8 cellular contexts compared by ENCODE assay signal in the genomic region with DNA sequence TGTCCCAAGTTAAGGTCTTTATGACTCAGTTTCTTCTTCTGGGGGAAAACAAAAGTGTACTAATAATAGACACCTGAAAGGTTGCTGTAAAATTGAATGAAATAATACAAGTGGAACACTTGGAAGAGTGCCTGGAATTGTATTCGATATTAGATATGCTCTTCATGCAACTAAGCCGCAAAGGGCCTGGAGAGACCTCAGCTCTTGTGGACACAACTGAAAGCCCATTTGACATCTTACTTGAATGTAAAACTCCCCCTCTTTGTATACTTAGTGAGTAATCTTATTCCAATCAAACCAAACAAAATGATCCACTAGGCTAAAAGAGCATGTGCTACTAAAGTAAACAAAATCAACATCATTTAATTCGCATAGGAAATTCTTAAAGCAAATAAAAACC. TPM values are rescaled to one million over a fixed set of nuclear protein-coding genes. Genes with fewer than 3 reads are reported as not detected.
DNase-seq lines count a peak whose midpoint lies in the region; ATAC-seq, FAIRE-seq and TF ChIP-seq lines count a peak whose summit lies in the region.

No MANE protein-coding gene starts in this region.

- peaks cover 3% of the 10 kb centered on the region for H3K36me3 Mint-ChIP-seq in chondrocyte (ENCODE audit: low read depth)

- H3K27me3 Mint-ChIP-seq in chondrocyte (ENCODE audit: low read depth): no peaks in the 10 kb centered on the region

- H3K27ac Mint-ChIP-seq in chondrocyte (ENCODE audit: unreplicated experiment): peak overlapping the region; percentile 1

- peak overlapping the region in 3 of 4 donors; percentile 7 to 48 (median 25) for H3K27ac ChIP-seq in pancreas

- FAIRE-seq in pancreas (lab: Jason Lieb, UNC): no peak

- no peaks in the 10 kb centered on the region for H3K36me3 ChIP-seq in GM06990 (ENCODE audit: control insufficient read depth, insufficient read depth, low read length)
- H3K36me3 ChIP-seq in pancreas: no peaks in the 10 kb centered on the region

- no peaks in the 10 kb centered on the region for H3K9me3 ChIP-seq in pancreas

- H3K4me3 ChIP-seq in GM06990 (replicated peaks; ENCODE audit: low read depth, low read length) (peak overlapping the region; percentile 83), pancreas (peak overlapping the region; percentile 50 to 79 (median 56))

- WGBS in pancreas, 2 donors: 12 to 15% methylated on average over 3 of the region's 3 CpGs

- TF ChIP-seq CTCF in GM06990 (IDR thresholded peaks at IDR 0.05; ENCODE audit: insufficient read depth, low read length, poor library complexity, severe bottlenecking): no peak
- TF ChIP-seq CTCF in chondrocyte (IDR thresholded peaks at IDR 0.05): no peak
- TF ChIP-seq CTCF in pancreas (IDR thresholded peaks at IDR 0.05): no peak

- H3K4me1 ChIP-seq in pancreas: peaks cover 0 to 17% (median 0%) of the 10 kb centered on the region in 3 donors

- ATAC-seq in pancreas (peak in 3 of 4 donors; percentile 4 to 46 (median 8)), HG02623 (IDR thresholded peaks at IDR 0.05; ENCODE audit: unreplicated experiment) (no peak)

- DNase-seq in GM06990 (ENCODE audit: extremely low read depth, insufficient read length) (no peak), NCI-H2196 treated with DMSO at 0.1 percent for 48 hours (lab: John Stamatoyannopoulos, UW; ENCODE audit: unreplicated experiment) (peak; percentile 29), chondrocyte (ENCODE audit: low spot score) (no peak), pancreas (no peak), SIG-M5 (lab: John Stamatoyannopoulos, UW) (no peak), HuH-7 (ENCODE audit: low spot score) (no peak)
- no peak for DNase-seq in activated CD4-positive, CD25-positive, alpha-beta regulatory T cell treated with anti-CD3 and anti-CD28 coated beads, Interleukin-2, amount 50 U/mL, for 72 hours

- H3K4me3 Mint-ChIP-seq in chondrocyte (ENCODE audit: unreplicated experiment): peak overlapping the region; percentile 85

- H3K9me3 Mint-ChIP-seq in chondrocyte (ENCODE audit: low read depth): no peaks in the 10 kb centered on the region

- H3K4me1 Mint-ChIP-seq in chondrocyte (ENCODE audit: low read depth): peaks cover 17% of the 10 kb centered on the region

- H3K27me3 ChIP-seq in GM06990 (replicated peaks; ENCODE audit: control insufficient read depth, insufficient read depth, low read length) (no peaks in the 10 kb centered on the region), pancreas (no peaks in the 10 kb centered on the region)

- intact Hi-C loops in pancreas (cut with DNase I): no loop called here

RNA-seq across cellular contexts. Expression of a gene that starts 0.5 kb away (rescaled TPM):
- total RNA-seq in chondrocyte: 13.6 to 24.5 TPM (median 14.0 TPM) in 3 replicates
- 10 to 100 TPM in 1 of 6 donors, 1 to 10 TPM in 5; 4.2 to 10.1 (median 6.7) TPM for total RNA-seq in pancreas
- polyA plus RNA-seq in pancreas: 1 to 10 TPM; 2.7 to 4.9 TPM
